ENCODE assay signal across 27 cellular contexts in genomic region chr5:113054899-113055298, GRCh38.
"Had no signal": no experiment of that assay in that cellular context is flagged by ENCODE, and none has a peak within 500 bp of the region (broad histone marks: within the 10 kb centered on the region; RNA-seq: fewer than 3 reads in every experiment).

No MANE protein-coding gene starts in this region.

- H3K36me3 ChIP-seq: adrenal gland, breast epithelium, Peyer's patch, SJCRH30 had no signal

- H3K9me3 Mint-ChIP-seq: activated CD4-positive, alpha-beta memory T cell treated with anti-CD3 and anti-CD28 coated beads for 36 hours; activated CD4-positive, alpha-beta T cell treated with anti-CD3 and anti-CD28 coated beads, Interleukin-2, amount 10 ng/mL, durations not matched to agents 7 days and 5 days; activated naive CD8-positive, alpha-beta T cell treated with anti-CD3 and anti-CD28 coated beads, Interleukin-2, amount 10 ng/mL, durations not matched to agents 7 days and 5 days; activated T-helper 2 cell treated with anti-CD3 and anti-CD28 coated beads, Interferon-gamma antibody, Interleukin-2, Interleukin-4, amounts not matched to agents 10 μg/mL and 5 μg/mL and 100 μg/mL, durations not matched to agents 14 hours and 24 hours and 36 hours had no signal

- H3K27me3 ChIP-seq: adrenal gland, breast epithelium, Peyer's patch, SJCRH30 had no signal

- H3K27me3 Mint-ChIP-seq: activated CD4-positive, alpha-beta memory T cell treated with anti-CD3 and anti-CD28 coated beads for 36 hours; activated CD4-positive, alpha-beta T cell treated with anti-CD3 and anti-CD28 coated beads, Interleukin-2, amount 10 ng/mL, durations not matched to agents 7 days and 5 days; activated naive CD8-positive, alpha-beta T cell treated with anti-CD3 and anti-CD28 coated beads, Interleukin-2, amount 10 ng/mL, durations not matched to agents 7 days and 5 days had no signal

- H3K9ac ChIP-seq: KMS-11, SK-N-SH had no signal

- H3K27ac ChIP-seq: adrenal gland, breast epithelium, KMS-11, Peyer's patch, RWPE1, SJCRH30, VCaP had no signal

- H3K9me3 ChIP-seq: adrenal gland, breast epithelium, Peyer's patch, SJCRH30, SK-N-SH had no signal

- H3K4me1 ChIP-seq: breast epithelium, Peyer's patch, SJCRH30 had no signal

- H3K4me3 ChIP-seq: adrenal gland, breast epithelium, Peyer's patch, SJCRH30 had no signal

- H3K4me2 ChIP-seq: KMS-11, SK-N-SH had no signal

- H3K4me3 Mint-ChIP-seq: activated CD4-positive, alpha-beta memory T cell treated with anti-CD3 and anti-CD28 coated beads for 36 hours; activated CD4-positive, alpha-beta T cell treated with anti-CD3 and anti-CD28 coated beads, Interleukin-2, amount 10 ng/mL, durations not matched to agents 7 days and 5 days; activated naive CD8-positive, alpha-beta T cell treated with anti-CD3 and anti-CD28 coated beads, Interleukin-2, amount 10 ng/mL, durations not matched to agents 7 days and 5 days had no signal

- H3K27ac Mint-ChIP-seq: activated CD4-positive, alpha-beta memory T cell treated with anti-CD3 and anti-CD28 coated beads for 36 hours; activated CD4-positive, alpha-beta T cell treated with anti-CD3 and anti-CD28 coated beads, Interleukin-2, amount 10 ng/mL, durations not matched to agents 7 days and 5 days; activated naive CD8-positive, alpha-beta T cell treated with anti-CD3 and anti-CD28 coated beads, Interleukin-2, amount 10 ng/mL, durations not matched to agents 7 days and 5 days; activated T-helper 2 cell treated with anti-CD3 and anti-CD28 coated beads, Interferon-gamma antibody, Interleukin-2, Interleukin-4, amounts not matched to agents 10 μg/mL and 5 μg/mL and 100 μg/mL, durations not matched to agents 14 hours and 24 hours and 36 hours had no signal

- DNase-seq: activated CD4-positive, alpha-beta memory T cell treated with anti-CD3 and anti-CD28 coated beads for 36 hours; activated CD4-positive, alpha-beta T cell treated with anti-CD3 and anti-CD28 coated beads, Interleukin-2, amount 10 ng/mL, durations not matched to agents 7 days and 5 days; activated CD4-positive, CD25-positive, alpha-beta regulatory T cell; activated naive CD4-positive, alpha-beta T cell treated with anti-CD3 and anti-CD28 coated beads, Interleukin-2, amount 50 U/mL, for 16 hours; activated naive CD8-positive, alpha-beta T cell treated with anti-CD3 and anti-CD28 coated beads, Interleukin-2, amount 10 ng/mL, durations not matched to agents 7 days and 5 days; activated T-cell treated with anti-CD3 and anti-CD28 coated beads for 4 hours; aorta; caudate nucleus; NCI-H1092; NCI-H1417; NCI-H2029; NCI-H2107; NCI-H2171 treated with DMSO at 0.1 percent for 48 hours; NCI-H226; NCI-H510A; NCI-H69; Peyer's patch; Right ventricle myocardium superior; SJCRH30; SK-N-SH; T-helper 1 cell had no signal

- H3K36me3 Mint-ChIP-seq: activated naive CD8-positive, alpha-beta T cell treated with anti-CD3 and anti-CD28 coated beads, Interleukin-2, amount 10 ng/mL, durations not matched to agents 7 days and 5 days had no signal
